Comparison of ENCODE assay signal across 8 cellular contexts in the genomic region with DNA sequence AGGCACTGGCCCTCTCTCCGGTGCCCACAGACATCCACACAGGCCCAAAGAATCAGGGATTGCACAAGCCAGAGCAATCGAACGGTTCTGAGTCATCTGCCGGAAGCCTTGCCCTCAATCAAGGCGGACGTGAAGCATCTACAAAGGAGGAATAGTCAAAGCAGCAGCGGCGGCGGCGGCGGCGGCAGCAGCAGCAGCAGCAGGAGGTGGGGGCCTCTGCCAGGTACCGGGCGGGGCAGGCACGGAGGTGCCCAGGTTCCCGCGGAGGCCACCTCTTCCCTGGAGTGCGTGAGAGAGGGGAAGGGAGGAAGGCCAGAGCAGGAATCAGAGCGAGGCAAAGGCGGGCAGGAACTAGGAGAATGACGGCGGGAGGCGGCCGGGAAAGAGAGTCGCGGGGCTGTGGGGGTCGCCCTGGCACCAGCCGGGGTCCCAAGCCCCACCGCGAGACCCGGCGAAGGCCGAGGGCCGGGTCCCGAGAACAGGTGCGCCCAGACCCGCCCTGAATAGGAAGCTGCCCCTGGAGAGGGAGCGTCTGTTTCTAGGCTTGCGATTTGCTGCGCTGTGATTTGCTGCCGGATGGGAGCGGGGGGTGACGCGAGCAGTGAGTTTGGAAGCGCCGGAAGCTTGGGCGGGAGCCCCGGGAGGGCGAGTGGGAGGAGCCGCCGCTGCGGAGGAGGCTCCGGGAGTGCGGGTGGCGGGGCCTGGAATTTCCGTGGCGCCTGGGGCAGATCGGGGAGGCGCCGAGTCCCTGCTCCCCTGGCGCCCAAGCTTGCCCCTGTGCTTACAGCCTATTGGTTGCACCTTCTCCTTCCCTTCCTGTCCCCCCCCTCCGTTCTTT. TPM values are rescaled to one million over a fixed set of nuclear protein-coding genes. Genes with fewer than 3 reads are reported as not detected.
A peak's percentile ranks its signal among the peaks of the same experiment; 100 is the strongest.
DNase-seq lines count a peak whose midpoint lies in the region; ATAC-seq and TF ChIP-seq lines count a peak whose summit lies in the region.

TSS of gene SERPINB8 (plus strand) at position 117 of the 838 bp plus-strand sequence. CDS start 8,228 bp downstream, outside the sequence.

- no peaks in the 10 kb centered on the region for H3K36me3 ChIP-seq in lung (ENCODE audit: control insufficient read depth in 2 of 2, insufficient read depth in 2 of 2, low read length in 2 of 2)

- no peaks in the 10 kb centered on the region for H3K27me3 ChIP-seq in lung (ENCODE audit: control insufficient read depth, insufficient read depth)

- no peaks in the 10 kb centered on the region for H3K4me1 ChIP-seq in lung (ENCODE audit: control insufficient read depth in 2 of 2, insufficient read depth in 2 of 2, low read length in 2 of 2)

- TF ChIP-seq CTCF in lung (IDR thresholded peaks at IDR 0.05; ENCODE audit: control extremely low read depth, extremely low read depth): no peak

- H3K4me3 ChIP-seq in lung: peak within 1 kb of the TSS; percentile 70

- peak within 1 kb of the TSS; percentile 98 to 99 for H3K27ac ChIP-seq in lung (ENCODE audit: low read depth in 1 of 2, low read length in 1 of 2)

- ATAC-seq in GM19324 (IDR thresholded peaks at IDR 0.05; ENCODE audit: low FRiP score, unreplicated experiment) (peak; percentile 95), HG03460 (IDR thresholded peaks at IDR 0.05; ENCODE audit: unreplicated experiment) (peak; percentile 90), lung (ENCODE audit: insufficient read depth, low FRiP score) (peak; percentile 97)

- DNase-seq in Ammon's horn (ENCODE audit: low spot score) (peak; percentile 97), NCI-H526 treated with DMSO at 0.1 percent for 48 hours (lab: John Stamatoyannopoulos, UW) (peak; percentile 25), lung (ENCODE audit: low spot score) (peak; percentile 94)
- peak; percentile 45 to 58 for DNase-seq in activated CD8-positive, alpha-beta memory T cell treated with anti-CD3 and anti-CD28 coated beads for 1 hour (ENCODE audit: extremely low read depth in 1 of 2, low read depth in 1 of 2)
- DNase-seq in effector CD4-positive, alpha-beta T cell: peak; percentile 69
- DNase-seq in stimulated activated CD4-positive, alpha-beta T cell treated with anti-CD3 and anti-CD28 coated beads, TNF-alpha, amount 100 ng/mL, for 24 hours (ENCODE audit: low read depth in 3 of 3): peak; percentile 59 to 84 (median 67)

- 0% methylated on average over 59 to 62 of the region's 62 CpGs for WGBS in lung, 2 donors

- no peaks in the 10 kb centered on the region for H3K9me3 ChIP-seq in lung (ENCODE audit: control insufficient read depth in 2 of 2, insufficient read depth in 1 of 2, low read length in 1 of 2)

RNA-seq across cellular contexts. Expression of gene SERPINB8, which starts in this region (rescaled TPM):
- 10 to 100 TPM in 1 of 2 donors, 1 to 10 TPM in 1; 5.7 to 29.3 TPM for total RNA-seq in lung
- 10 to 100 TPM in 1 of 2 donors, 1 to 10 TPM in 1; 8.8 to 29.6 TPM for polyA plus RNA-seq in lung

Comparison
In these comparisons a context has a peak if more than half of its experiments do, and no peak if none do; other contexts are left out.
1. Peak in every context shown above with its lines: DNase-seq, ATAC-seq, H3K4me3 ChIP-seq and H3K27ac ChIP-seq.
2. DNase-seq: peak in every context shown above with its lines; median percentile 97 in Ammon's horn; 94 in lung; 69 in effector CD4-positive, alpha-beta T cell; 67 in stimulated activated CD4-positive, alpha-beta T cell treated with anti-CD3 and anti-CD28 coated beads, TNF-alpha, amount 100 ng/mL, for 24 hours; 52 in activated CD8-positive, alpha-beta memory T cell treated with anti-CD3 and anti-CD28 coated beads for 1 hour; 25 in NCI-H526 treated with DMSO at 0.1 percent for 48 hours.